Comparison of ENCODE assay signal across 1 cellular context in the genomic region with DNA sequence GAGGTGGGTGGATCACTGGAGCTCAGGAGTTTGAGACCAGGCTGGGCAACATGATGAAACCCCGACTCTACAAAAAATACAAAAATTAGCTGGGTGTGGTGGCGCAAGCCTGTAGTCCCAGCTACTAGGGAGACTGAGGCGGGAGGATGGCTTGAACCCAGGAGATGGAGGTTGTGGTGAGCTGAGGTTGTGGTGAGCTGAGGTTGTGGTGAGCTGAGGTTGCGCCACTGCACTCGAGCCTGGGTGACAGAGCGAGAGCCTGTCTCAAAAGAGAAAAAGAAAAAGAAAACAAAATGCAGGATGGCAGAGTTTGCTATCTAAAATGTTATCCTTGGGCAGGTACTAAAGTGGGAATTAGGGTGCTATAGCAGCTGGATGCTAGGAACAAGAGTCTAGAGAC.
TF ChIP-seq lines count a peak whose summit lies in the region.

No MANE protein-coding gene starts in this region.

TF ChIP-seq in A549, 52 proteins besides CTCF, POLR2A, EP300 and RAD21:
- TF ChIP-seq RNF2 (IDR thresholded peaks at IDR 0.05; ENCODE audit: borderline replicate concordance, low read depth) (no peak), CHD2 (IDR thresholded peaks at IDR 0.05; ENCODE audit: low read length, partially characterized antibody) (no peak), ZC3H11A (IDR thresholded peaks at IDR 0.05) (no peak), FOSL2 (IDR thresholded peaks at IDR 0.05) (no peak), FOSL2 (CRISPR knock-in tag; IDR thresholded peaks at IDR 0.05) (no peak), NFE2L2 (conservative IDR thresholded peaks at IDR 0.05; ENCODE audit: low read length) (no peak), EHMT2 (IDR thresholded peaks at IDR 0.05; ENCODE audit: low read depth) (no peak), FOXS1 (CRISPR knock-in tag; IDR thresholded peaks at IDR 0.05) (no peak), ZFP36 (IDR thresholded peaks at IDR 0.05; ENCODE audit: borderline replicate concordance, partially characterized antibody) (no peak), MAZ (IDR thresholded peaks at IDR 0.05; ENCODE audit: borderline replicate concordance, low read depth, low read length) (no peak)
- TF ChIP-seq, protein P1, sequence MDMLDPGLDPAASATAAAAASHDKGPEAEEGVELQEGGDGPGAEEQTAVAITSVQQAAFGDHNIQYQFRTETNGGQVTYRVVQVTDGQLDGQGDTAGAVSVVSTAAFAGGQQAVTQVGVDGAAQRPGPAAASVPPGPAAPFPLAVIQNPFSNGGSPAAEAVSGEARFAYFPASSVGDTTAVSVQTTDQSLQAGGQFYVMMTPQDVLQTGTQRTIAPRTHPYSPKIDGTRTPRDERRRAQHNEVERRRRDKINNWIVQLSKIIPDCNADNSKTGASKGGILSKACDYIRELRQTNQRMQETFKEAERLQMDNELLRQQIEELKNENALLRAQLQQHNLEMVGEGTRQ (IDR thresholded peaks at IDR 0.05): no peak
- TF ChIP-seq, protein P2, sequence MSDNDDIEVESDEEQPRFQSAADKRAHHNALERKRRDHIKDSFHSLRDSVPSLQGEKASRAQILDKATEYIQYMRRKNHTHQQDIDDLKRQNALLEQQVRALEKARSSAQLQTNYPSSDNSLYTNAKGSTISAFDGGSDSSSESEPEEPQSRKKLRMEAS (IDR thresholded peaks at IDR 0.05): no peak
- TF ChIP-seq, protein P3, sequence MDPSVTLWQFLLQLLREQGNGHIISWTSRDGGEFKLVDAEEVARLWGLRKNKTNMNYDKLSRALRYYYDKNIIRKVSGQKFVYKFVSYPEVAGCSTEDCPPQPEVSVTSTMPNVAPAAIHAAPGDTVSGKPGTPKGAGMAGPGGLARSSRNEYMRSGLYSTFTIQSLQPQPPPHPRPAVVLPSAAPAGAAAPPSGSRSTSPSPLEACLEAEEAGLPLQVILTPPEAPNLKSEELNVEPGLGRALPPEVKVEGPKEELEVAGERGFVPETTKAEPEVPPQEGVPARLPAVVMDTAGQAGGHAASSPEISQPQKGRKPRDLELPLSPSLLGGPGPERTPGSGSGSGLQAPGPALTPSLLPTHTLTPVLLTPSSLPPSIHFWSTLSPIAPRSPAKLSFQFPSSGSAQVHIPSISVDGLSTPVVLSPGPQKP (IDR thresholded peaks at IDR 0.05; ENCODE audit: low read depth, low read length): no peak
TF ChIP-seq in A549: peak in this region for 0.
